Comparison of ENCODE assay signal across 15 cellular contexts in genomic region chr5:55446690-55447351, GRCh38.
"Had no signal": no experiment of that assay in that cellular context is flagged by ENCODE, and none has a peak within 500 bp of the region (broad histone marks: within the 10 kb centered on the region; RNA-seq: fewer than 3 reads in every experiment).

No MANE protein-coding gene starts in this region.

- H3K27me3 ChIP-seq: pancreas, upper lobe of left lung had no signal

- H3K27ac Mint-ChIP-seq: activated CD8-positive, alpha-beta T cell treated with anti-CD3 and anti-CD28 coated beads, Interleukin-2, amount 10 ng/mL, durations not matched to agents 7 days and 5 days; activated naive CD8-positive, alpha-beta T cell treated with anti-CD3 and anti-CD28 coated beads, Interleukin-2, amount 50 U/mL, for 24 hours; activated T-helper 1 cell treated with anti-CD3 and anti-CD28 coated beads, Interleukin-12 subunit alpha, Interleukin-12 subunit beta, Interleukin-2, Interleukin-4 antibody, amounts not matched to agents 30 ng/mL and 10 ng/mL and 1 ng/mL, durations not matched to agents 14 hours and 24 hours and 36 hours; stimulated activated memory B cell treated with anti-CD40 and anti-IgM and Interleukin-4, amounts not matched to agents 10 μg/mL and 1 μg/mL and 100 μg/mL, for 72 hours had no signal

- H3K4me1 ChIP-seq: pancreas had no signal

- H3K36me3 ChIP-seq: pancreas, upper lobe of left lung had no signal

- H3K4me1 Mint-ChIP-seq: stimulated activated memory B cell treated with anti-CD40 and anti-IgM and Interleukin-4, amounts not matched to agents 10 μg/mL and 1 μg/mL and 100 μg/mL, for 72 hours had no signal

- H3K9me3 Mint-ChIP-seq: activated naive CD8-positive, alpha-beta T cell treated with anti-CD3 and anti-CD28 coated beads, Interleukin-2, amount 50 U/mL, for 24 hours; activated T-helper 1 cell treated with anti-CD3 and anti-CD28 coated beads, Interleukin-12 subunit alpha, Interleukin-12 subunit beta, Interleukin-2, Interleukin-4 antibody, amounts not matched to agents 30 ng/mL and 10 ng/mL and 1 ng/mL, durations not matched to agents 14 hours and 24 hours and 36 hours; neural crest cell; stimulated activated memory B cell treated with anti-CD40 and anti-IgM and Interleukin-4, amounts not matched to agents 10 μg/mL and 1 μg/mL and 100 μg/mL, for 72 hours; WTC11 had no signal

- H3K27me3 Mint-ChIP-seq: activated naive CD8-positive, alpha-beta T cell treated with anti-CD3 and anti-CD28 coated beads, Interleukin-2, amount 50 U/mL, for 24 hours; stimulated activated memory B cell treated with anti-CD40 and anti-IgM and Interleukin-4, amounts not matched to agents 10 μg/mL and 1 μg/mL and 100 μg/mL, for 72 hours had no signal

- ATAC-seq: activated CD8-positive, alpha-beta T cell treated with anti-CD3 and anti-CD28 coated beads, Interleukin-2, amount 10 ng/mL, durations not matched to agents 7 days and 5 days; activated naive CD8-positive, alpha-beta T cell treated with anti-CD3 and anti-CD28 coated beads, Interleukin-2, amount 50 U/mL, for 24 hours; pancreas; stimulated activated memory B cell treated with anti-CD40 and anti-IgM and Interleukin-4, amounts not matched to agents 10 μg/mL and 1 μg/mL and 100 μg/mL, for 72 hours; WTC11 had no signal

- H3K9me3 ChIP-seq: pancreas, SK-N-SH, upper lobe of left lung had no signal

- H3K4me3 ChIP-seq: pancreas, upper lobe of left lung had no signal

- H3K36me3 Mint-ChIP-seq: stimulated activated memory B cell treated with anti-CD40 and anti-IgM and Interleukin-4, amounts not matched to agents 10 μg/mL and 1 μg/mL and 100 μg/mL, for 72 hours had no signal

- H3K27ac ChIP-seq: pancreas, upper lobe of left lung had no signal

- DNase-seq: activated CD4-positive, alpha-beta T cell treated with anti-CD3 and anti-CD28 coated beads for 48 hours; activated CD8-positive, alpha-beta T cell treated with anti-CD3 and anti-CD28 coated beads, Interleukin-2, amount 10 ng/mL, durations not matched to agents 7 days and 5 days; activated naive CD4-positive, alpha-beta T cell treated with Interleukin-2 at 50 U/mL for 16 hours; activated naive CD8-positive, alpha-beta T cell treated with anti-CD3 and anti-CD28 coated beads, Interleukin-2, amount 50 U/mL, for 24 hours; cortex of kidney; effector CD8-positive, alpha-beta T cell; pancreas; SK-N-SH; stimulated activated CD4-positive, alpha-beta T cell treated with anti-CD3 and anti-CD28 coated beads, Interleukin-1b, Interleukin-23, amount 100 ng/mL, for 48 hours; substantia nigra; upper lobe of left lung had no signal

- H3K4me3 Mint-ChIP-seq: activated CD8-positive, alpha-beta T cell treated with anti-CD3 and anti-CD28 coated beads, Interleukin-2, amount 10 ng/mL, durations not matched to agents 7 days and 5 days; activated naive CD8-positive, alpha-beta T cell treated with anti-CD3 and anti-CD28 coated beads, Interleukin-2, amount 50 U/mL, for 24 hours; activated T-helper 1 cell treated with anti-CD3 and anti-CD28 coated beads, Interleukin-12 subunit alpha, Interleukin-12 subunit beta, Interleukin-2, Interleukin-4 antibody, amounts not matched to agents 30 ng/mL and 10 ng/mL and 1 ng/mL, durations not matched to agents 14 hours and 24 hours and 36 hours; neural crest cell; stimulated activated memory B cell treated with anti-CD40 and anti-IgM and Interleukin-4, amounts not matched to agents 10 μg/mL and 1 μg/mL and 100 μg/mL, for 72 hours; WTC11 had no signal
